ENCODE assay signal across 17 cellular contexts in the genomic region with DNA sequence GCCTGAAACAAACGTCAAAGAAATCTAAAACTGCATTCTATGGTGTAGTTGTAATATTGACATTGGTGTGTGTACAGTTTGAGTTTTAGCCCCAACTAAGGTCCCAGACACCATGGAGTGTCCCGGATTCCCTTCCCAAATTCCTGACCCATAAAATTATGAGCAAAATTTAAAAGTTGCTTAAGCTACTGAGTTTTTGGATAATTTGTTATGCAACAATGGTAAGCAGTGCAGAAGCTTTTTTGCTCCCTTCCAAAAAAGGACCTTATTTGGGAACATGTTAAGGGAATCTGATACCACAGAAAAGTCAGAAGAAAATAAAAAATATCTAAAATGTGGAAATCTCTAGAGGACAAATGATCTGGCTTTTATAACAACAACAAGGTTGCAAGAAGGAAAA.
A peak's percentile ranks its signal among the peaks of the same experiment; 100 is the strongest.
DNase-seq lines count a peak whose midpoint lies in the region; ATAC-seq and TF ChIP-seq lines count a peak whose summit lies in the region.
"Had no signal": no experiment of that assay in that cellular context is flagged by ENCODE, and none has a peak within 500 bp of the region (broad histone marks: within the 10 kb centered on the region; RNA-seq: fewer than 3 reads in every experiment).

No MANE protein-coding gene starts in this region.

- H3K27me3 ChIP-seq in neural progenitor cell, result no peaks in the 10 kb centered on the region
- H3K27me3 ChIP-seq in upper lobe of right lung, result no peaks in the 10 kb centered on the region
- no peaks in the 10 kb centered on the region for H3K27me3 ChIP-seq in SK-N-SH (ENCODE audit: insufficient read depth)
- no peaks in the 10 kb centered on the region for H3K27me3 ChIP-seq in breast epithelium

- CTCF ChIA-PET in SK-N-SH (lab: Yijun Ruan, JAX), result interaction anchor here (0.7 to 2.0 kb wide), 2 partner anchors 31 to 67 kb away, joined by 3 to 6 read pairs; no protein-coding TSS in a partner anchor
- CTCF ChIA-PET in activated CD8-positive, alpha-beta memory T cell treated with anti-CD3 and anti-CD28 coated beads, Interleukin-2, amount 10 ng/mL, durations not matched to agents 7 days and 5 days (lab: Charles Lee), result interaction anchor here (1.0 kb wide), 1 partner anchor 10 kb away, joined by 3 read pairs; no protein-coding TSS in a partner anchor

- H3K4me3 ChIP-seq in neural progenitor cell, result no peak overlapping the region
- H3K4me3 ChIP-seq in upper lobe of right lung, result no peak overlapping the region
- H3K4me3 ChIP-seq in SK-N-SH (ENCODE audit: low read depth in 2 of 2, low read length in 1 of 2), result no peak overlapping the region
- no peak overlapping the region for H3K4me3 ChIP-seq in breast epithelium
- H3K4me3 ChIP-seq: mucosa of descending colon had no signal

- WGBS in SK-N-SH (ENCODE audit: low lambda C conversion rate), result 78% methylated on average over 2 of the region's 2 CpGs

- no peaks in the 10 kb centered on the region for H3K79me2 ChIP-seq in neural progenitor cell (ENCODE audit: low read depth)
- no peaks in the 10 kb centered on the region for H3K79me2 ChIP-seq in SK-N-SH (ENCODE audit: insufficient read depth)

- no peaks in the 10 kb centered on the region for H3K36me3 ChIP-seq in neural progenitor cell
- no peaks in the 10 kb centered on the region for H3K36me3 ChIP-seq in upper lobe of right lung
- no peaks in the 10 kb centered on the region for H3K36me3 ChIP-seq in SK-N-SH (replicated peaks in 1 of 2; ENCODE audit: control insufficient read depth in 1 of 2, insufficient read depth in 2 of 2, low read length in 1 of 2)
- no peaks in the 10 kb centered on the region for H3K36me3 ChIP-seq in breast epithelium

- H3F3A ChIP-seq in neural progenitor cell (ENCODE audit: low read depth), result no peaks in the 10 kb centered on the region
- H3F3A ChIP-seq in SK-N-SH (replicated peaks; ENCODE audit: insufficient read depth), result peaks cover 3% of the 10 kb centered on the region

- H3K9me3 ChIP-seq in neural progenitor cell (ENCODE audit: low read depth) (no peaks in the 10 kb centered on the region), upper lobe of right lung (no peaks in the 10 kb centered on the region), SK-N-SH (no peaks in the 10 kb centered on the region), breast epithelium (no peaks in the 10 kb centered on the region)
- H3K9me3 ChIP-seq: mucosa of descending colon had no signal

- H3K4me1 ChIP-seq in neural progenitor cell (no peaks in the 10 kb centered on the region), upper lobe of right lung (peaks cover 12% of the 10 kb centered on the region), SK-N-SH (ENCODE audit: control insufficient read depth in 1 of 2, insufficient read depth in 2 of 2, low read depth in 1 of 2, low read length in 1 of 2) (peaks cover 0 to 2% of the 10 kb centered on the region in 2 experiments; a peak in 1 of 4 replicates), breast epithelium (no peaks in the 10 kb centered on the region)

- peak overlapping the region; percentile 31 for H3K27ac Mint-ChIP-seq in T-helper 1 cell treated with Interleukin-12 subunit alpha and Interleukin-12 subunit beta and Interleukin-4 antibody, amounts not matched to agents 30 μg/mL and 1 μg/mL, for 36 hours
- peak overlapping the region; percentile 7 for H3K27ac Mint-ChIP-seq in neural progenitor cell
- H3K27ac Mint-ChIP-seq in activated CD8-positive, alpha-beta memory T cell treated with anti-CD3 and anti-CD28 coated beads, Interleukin-2, amount 10 ng/mL, durations not matched to agents 7 days and 5 days, result no peak overlapping the region
- H3K27ac Mint-ChIP-seq: type B pancreatic cell had no signal

- DNase-seq in T-helper 1 cell, result no peak
- DNase-seq in fibroblast of gingiva (ENCODE audit: low read depth), result peak; percentile 80
- no peak for DNase-seq in neural progenitor cell (ENCODE audit: low spot score)
- no peak for DNase-seq in upper lobe of right lung
- no peak for DNase-seq in SK-N-SH
- no peak for DNase-seq in breast epithelium (ENCODE audit: low spot score in 2 of 2)
- no peak for DNase-seq in activated CD8-positive, alpha-beta memory T cell treated with anti-CD3 and anti-CD28 coated beads, Interleukin-2, amount 10 ng/mL, durations not matched to agents 7 days and 5 days
- DNase-seq: activated CD4-positive, alpha-beta T cell treated with anti-CD3 and anti-CD28 coated beads, Interleukin-2, amount 50 U/mL, for 1 hour; effector CD4-positive, alpha-beta T cell; GF-D8; mucosa of descending colon; SHP77 treated with DMSO at 0.1 percent for 48 hours; stimulated activated CD4-positive, alpha-beta T cell treated with anti-CD3 and anti-CD28 coated beads, Interleukin-2, amount 100 ng/mL, for 24 hours had no signal

- no peak for TF ChIP-seq POLR2A in breast epithelium (IDR thresholded peaks at IDR 0.05)

- H3K36me3 Mint-ChIP-seq in T-helper 1 cell treated with Interleukin-12 subunit alpha and Interleukin-12 subunit beta and Interleukin-4 antibody, amounts not matched to agents 30 μg/mL and 1 μg/mL, for 36 hours (ENCODE audit: low read depth), result peaks cover 27% of the 10 kb centered on the region
- H3K36me3 Mint-ChIP-seq in neural progenitor cell, result peaks cover 5% of the 10 kb centered on the region
- peaks cover 48% of the 10 kb centered on the region for H3K36me3 Mint-ChIP-seq in activated CD8-positive, alpha-beta memory T cell treated with anti-CD3 and anti-CD28 coated beads, Interleukin-2, amount 10 ng/mL, durations not matched to agents 7 days and 5 days
- H3K36me3 Mint-ChIP-seq: brain, type B pancreatic cell had no signal

- H4K20me1 ChIP-seq in neural progenitor cell (ENCODE audit: low read depth) (no peaks in the 10 kb centered on the region), SK-N-SH (ENCODE audit: insufficient read depth) (no peaks in the 10 kb centered on the region)

- H3K27ac ChIP-seq in neural progenitor cell (no peak overlapping the region), upper lobe of right lung (peak overlapping the region; percentile 52), SK-N-SH (ENCODE audit: low read depth in 2 of 2, low read length in 1 of 2) (no peak overlapping the region), breast epithelium (peak overlapping the region in 1 of 2 donors; percentile 67)
- H3K27ac ChIP-seq: 22Rv1 had no signal

- intact Hi-C loops in upper lobe of right lung (cut with DNase I), result no loop called here
- intact Hi-C loops in breast epithelium (cut with DNase I; ENCODE audit: low total_unique reads), result no loop called here

- POLR2A ChIA-PET in SK-N-SH (lab: Yijun Ruan, JAX), result interaction anchor here (0.6 kb wide), 1 partner anchor 1143 kb away, joined by 5 read pairs; no protein-coding TSS in a partner anchor

- ATAC-seq in upper lobe of right lung, result no peak
- ATAC-seq in activated CD8-positive, alpha-beta memory T cell treated with anti-CD3 and anti-CD28 coated beads, Interleukin-2, amount 10 ng/mL, durations not matched to agents 7 days and 5 days, result no peak
- ATAC-seq: mucosa of descending colon had no signal

- H3K4me3 Mint-ChIP-seq in T-helper 1 cell treated with Interleukin-12 subunit alpha and Interleukin-12 subunit beta and Interleukin-4 antibody, amounts not matched to agents 30 μg/mL and 1 μg/mL, for 36 hours, result no peak overlapping the region
- no peak overlapping the region for H3K4me3 Mint-ChIP-seq in neural progenitor cell
- no peak overlapping the region for H3K4me3 Mint-ChIP-seq in activated CD8-positive, alpha-beta memory T cell treated with anti-CD3 and anti-CD28 coated beads, Interleukin-2, amount 10 ng/mL, durations not matched to agents 7 days and 5 days
- H3K4me3 Mint-ChIP-seq: brain, type B pancreatic cell had no signal

- H3K9me2 ChIP-seq in SK-N-SH, result no peaks in the 10 kb centered on the region

- TF ChIP-seq EP300 in SK-N-SH (IDR thresholded peaks at IDR 0.05; ENCODE audit: borderline replicate concordance in 1 of 2, low read depth in 1 of 2, low read length in 1 of 2), result no peak

- H3K4me1 Mint-ChIP-seq in T-helper 1 cell treated with Interleukin-12 subunit alpha and Interleukin-12 subunit beta and Interleukin-4 antibody, amounts not matched to agents 30 μg/mL and 1 μg/mL, for 36 hours (ENCODE audit: low read depth), result peaks cover 56% of the 10 kb centered on the region
- peaks cover 31% of the 10 kb centered on the region for H3K4me1 Mint-ChIP-seq in neural progenitor cell
- H3K4me1 Mint-ChIP-seq in activated CD8-positive, alpha-beta memory T cell treated with anti-CD3 and anti-CD28 coated beads, Interleukin-2, amount 10 ng/mL, durations not matched to agents 7 days and 5 days, result peaks cover 66% of the 10 kb centered on the region
- H3K4me1 Mint-ChIP-seq: brain had no signal

- H3K9me3 Mint-ChIP-seq in T-helper 1 cell treated with Interleukin-12 subunit alpha and Interleukin-12 subunit beta and Interleukin-4 antibody, amounts not matched to agents 30 μg/mL and 1 μg/mL, for 36 hours, result no peaks in the 10 kb centered on the region
- H3K9me3 Mint-ChIP-seq in neural progenitor cell, result peaks cover 12% of the 10 kb centered on the region
- no peaks in the 10 kb centered on the region for H3K9me3 Mint-ChIP-seq in activated CD8-positive, alpha-beta memory T cell treated with anti-CD3 and anti-CD28 coated beads, Interleukin-2, amount 10 ng/mL, durations not matched to agents 7 days and 5 days (ENCODE audit: low read depth)
- H3K9me3 Mint-ChIP-seq: type B pancreatic cell had no signal

- H2AFZ ChIP-seq in neural progenitor cell (replicated peaks), result no peak overlapping the region
- no peak overlapping the region for H2AFZ ChIP-seq in SK-N-SH (ENCODE audit: low read depth)

- no peak for TF ChIP-seq CTCF in neural progenitor cell (IDR thresholded peaks at IDR 0.05)
- no peak for TF ChIP-seq CTCF in upper lobe of right lung (IDR thresholded peaks at IDR 0.05)
- no peak for TF ChIP-seq CTCF in SK-N-SH (IDR thresholded peaks at IDR 0.05)
- no peak for TF ChIP-seq CTCF in breast epithelium (IDR thresholded peaks at IDR 0.05)

- H3K4me2 ChIP-seq in neural progenitor cell (no peak overlapping the region), SK-N-SH (no peak overlapping the region)

- TF ChIP-seq RAD21 in SK-N-SH (IDR thresholded peaks at IDR 0.05; ENCODE audit: low read length), result no peak

- no peak overlapping the region for H3K9ac ChIP-seq in neural progenitor cell
- H3K9ac ChIP-seq in SK-N-SH, result no peak overlapping the region

- no peaks in the 10 kb centered on the region for H3K27me3 Mint-ChIP-seq in T-helper 1 cell treated with Interleukin-12 subunit alpha and Interleukin-12 subunit beta and Interleukin-4 antibody, amounts not matched to agents 30 μg/mL and 1 μg/mL, for 36 hours (ENCODE audit: low read depth)
- H3K27me3 Mint-ChIP-seq in neural progenitor cell (ENCODE audit: insufficient read depth, low read depth), result peaks cover 5% of the 10 kb centered on the region
- H3K27me3 Mint-ChIP-seq in activated CD8-positive, alpha-beta memory T cell treated with anti-CD3 and anti-CD28 coated beads, Interleukin-2, amount 10 ng/mL, durations not matched to agents 7 days and 5 days, result no peaks in the 10 kb centered on the region
- H3K27me3 Mint-ChIP-seq: brain, type B pancreatic cell had no signal

TF ChIP-seq in SK-N-SH, 30 proteins besides CTCF, POLR2A, EP300 and RAD21 (continues in another document):
- TF ChIP-seq FOXJ3 (CRISPR knock-in tag; IDR thresholded peaks at IDR 0.05) (no peak), MXI1 (IDR thresholded peaks at IDR 0.05; ENCODE audit: low read depth, low read length) (no peak), YY1 (IDR thresholded peaks at IDR 0.05; ENCODE audit: low read depth) (no peak), TEAD4 (IDR thresholded peaks at IDR 0.05; ENCODE audit: borderline replicate concordance, insufficient read depth) (no peak), SIN3A (IDR thresholded peaks at IDR 0.05; ENCODE audit: borderline replicate concordance, low read depth, low read length) (no peak)
